12 cellular contexts compared by ENCODE assay signal in the genomic region with DNA sequence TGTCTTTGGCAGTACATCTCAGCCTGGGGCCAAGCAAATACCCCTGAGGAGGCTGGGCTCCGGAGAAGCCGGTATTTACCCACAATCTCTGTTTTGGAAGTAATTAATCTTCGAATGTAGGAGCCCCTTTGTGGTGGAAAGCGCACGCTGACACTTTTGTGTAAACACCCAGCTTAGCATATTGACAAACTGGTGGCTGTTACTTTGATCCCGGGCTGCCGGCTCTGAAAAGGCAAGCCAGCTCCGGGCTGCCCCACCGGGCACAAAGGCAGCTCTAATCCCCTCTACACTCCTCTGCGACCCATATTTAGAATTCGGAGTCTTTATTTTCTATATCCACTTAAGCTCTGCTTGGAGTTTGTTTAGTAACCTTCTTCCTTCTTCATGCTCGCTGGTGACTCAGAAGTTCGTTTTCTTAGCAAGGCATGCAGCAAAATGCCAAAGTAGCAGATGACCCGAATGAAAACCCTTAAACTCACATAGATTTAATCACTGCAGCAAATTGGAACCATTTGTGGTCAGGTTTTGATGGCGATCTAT.
A peak's percentile ranks its signal among the peaks of the same experiment; 100 is the strongest.
DNase-seq lines count a peak whose midpoint lies in the region; ATAC-seq and TF ChIP-seq lines count a peak whose summit lies in the region.
"Had no signal": no experiment of that assay in that cellular context is flagged by ENCODE, and none has a peak within 500 bp of the region (broad histone marks: within the 10 kb centered on the region; RNA-seq: fewer than 3 reads in every experiment).

No MANE protein-coding gene starts in this region.

- peak overlapping the region; percentile 43; the same call in 1 of the 2 replicates for H2AFZ ChIP-seq in GM23338

- no peak overlapping the region for H3K4me3 Mint-ChIP-seq in GM23338
- H3K4me3 Mint-ChIP-seq in endothelial cell (ENCODE audit: unreplicated experiment), result no peak overlapping the region
- H3K4me3 Mint-ChIP-seq: activated CD4-positive, alpha-beta memory T cell treated with anti-CD3 and anti-CD28 coated beads for 36 hours had no signal

- no peaks in the 10 kb centered on the region for H3K36me3 ChIP-seq in GM23338 (ENCODE audit: insufficient read depth)
- H3K36me3 ChIP-seq in stomach, result no peaks in the 10 kb centered on the region
- H3K36me3 ChIP-seq: suprapubic skin had no signal

- H3K4me1 Mint-ChIP-seq in GM23338 (peaks cover 10% of the 10 kb centered on the region; the same call in 2 of the 3 replicates), endothelial cell (ENCODE audit: unreplicated experiment) (no peaks in the 10 kb centered on the region)

- H3K4me1 ChIP-seq in GM23338 (ENCODE audit: insufficient read depth) (no peaks in the 10 kb centered on the region), stomach (peaks cover 3 to 20% (median 12%) of the 10 kb centered on the region in 4 donors)

- H3K4me3 ChIP-seq in GM23338, result no peak overlapping the region
- H3K4me3 ChIP-seq in fibroblast of villous mesenchyme (ENCODE audit: low read depth, low read length), result no peak overlapping the region
- H3K4me3 ChIP-seq in stomach, result no peak overlapping the region
- H3K4me3 ChIP-seq: suprapubic skin had no signal

- ATAC-seq in GM23338, result peak; percentile 82
- ATAC-seq in SK-N-SH treated with all-trans-retinoic acid at 6 μM for 48 hours, result peak; percentile 81

- H3K27me3 Mint-ChIP-seq in GM23338 (ENCODE audit: insufficient read depth, low read depth, poor library complexity), result peaks cover 16% of the 10 kb centered on the region
- no peaks in the 10 kb centered on the region for H3K27me3 Mint-ChIP-seq in endothelial cell (ENCODE audit: unreplicated experiment)

- H3K27ac Mint-ChIP-seq in GM23338, result no peak overlapping the region
- no peak overlapping the region for H3K27ac Mint-ChIP-seq in endothelial cell (ENCODE audit: unreplicated experiment)
- H3K27ac Mint-ChIP-seq: activated CD4-positive, alpha-beta memory T cell treated with anti-CD3 and anti-CD28 coated beads for 36 hours had no signal

- H3K27me3 ChIP-seq in GM23338 (ENCODE audit: insufficient read depth), result no peaks in the 10 kb centered on the region
- peaks cover 0 to 19% (median 0%) of the 10 kb centered on the region in 3 donors for H3K27me3 ChIP-seq in stomach
- H3K27me3 ChIP-seq: suprapubic skin had no signal

- no peak for TF ChIP-seq POLR2A in stomach (IDR thresholded peaks at IDR 0.05)

- no peaks in the 10 kb centered on the region; the same call in 2 of the 3 replicates for H3K36me3 Mint-ChIP-seq in GM23338 (ENCODE audit: low read depth)
- no peaks in the 10 kb centered on the region for H3K36me3 Mint-ChIP-seq in endothelial cell (ENCODE audit: low read depth, unreplicated experiment)
- H3K36me3 Mint-ChIP-seq: activated CD4-positive, alpha-beta memory T cell treated with anti-CD3 and anti-CD28 coated beads for 36 hours had no signal

- H3K27ac ChIP-seq in GM23338 (ENCODE audit: low read depth) (no peak overlapping the region), stomach (peak overlapping the region; percentile 26 to 48 (median 28))

- H4K20me1 ChIP-seq in GM23338 (replicated peaks; ENCODE audit: insufficient read depth), result no peaks in the 10 kb centered on the region

- WGBS in stomach, 5 donors, result 3 to 8% (median 6%) methylated on average over 14 to 15 of the region's 15 CpGs

- peaks cover 0 to 15% (median 12%) of the 10 kb centered on the region in 4 donors for H3K9me3 ChIP-seq in stomach
- H3K9me3 ChIP-seq: suprapubic skin had no signal

- DNase-seq in GM23338 (ENCODE audit: low spot score) (no peak), fibroblast of villous mesenchyme (ENCODE audit: low read depth) (peak; percentile 77), stomach (no peak), globus pallidus (ENCODE audit: low spot score) (no peak), endothelial cell (ENCODE audit: low spot score) (no peak), NCI-H526 treated with DMSO at 0.1 percent for 48 hours (lab: John Stamatoyannopoulos, UW) (no peak)
- DNase-seq in stimulated activated naive CD4-positive, alpha-beta T cell (lab: John Stamatoyannopoulos, UW), result no peak
- DNase-seq: activated CD4-positive, alpha-beta memory T cell treated with anti-CD3 and anti-CD28 coated beads for 36 hours; NCI-H774; stimulated activated CD4-positive, alpha-beta T cell treated with anti-CD3 and anti-CD28 coated beads, Interleukin-2, amount 100 ng/mL, for 48 hours had no signal

- no peak for TF ChIP-seq EP300 in stomach (IDR thresholded peaks at IDR 0.05)

- H3K79me2 ChIP-seq in GM23338 (replicated peaks; ENCODE audit: insufficient read depth), result no peaks in the 10 kb centered on the region

- no peak for TF ChIP-seq CTCF in GM23338 (conservative IDR thresholded peaks at IDR 0.05; ENCODE audit: low read depth in 2 of 2)
- TF ChIP-seq CTCF in fibroblast of villous mesenchyme (IDR thresholded peaks at IDR 0.05; ENCODE audit: insufficient read depth, low read depth, low read length), result no peak
- TF ChIP-seq CTCF in stomach (IDR thresholded peaks at IDR 0.05), result no peak
- no peak for TF ChIP-seq CTCF in endothelial cell (IDR thresholded peaks at IDR 0.05; ENCODE audit: unreplicated experiment)

- H3K4me2 ChIP-seq in GM23338, result no peak overlapping the region

- H3K9me2 ChIP-seq in GM23338 (ENCODE audit: insufficient read depth), result no peaks in the 10 kb centered on the region

- no peaks in the 10 kb centered on the region for H3F3A ChIP-seq in GM23338 (replicated peaks; ENCODE audit: low read depth)

- intact Hi-C loops in stomach (cut with DNase I; ENCODE audit: low total_unique reads), result no loop called here

- H3K9me3 Mint-ChIP-seq in GM23338, result peaks cover 14% of the 10 kb centered on the region; the same call in 2 of the 3 replicates
- H3K9me3 Mint-ChIP-seq in endothelial cell (ENCODE audit: unreplicated experiment), result no peaks in the 10 kb centered on the region

TF ChIP-seq in GM23338, 12 proteins besides CTCF, POLR2A, EP300 and RAD21:
- TF ChIP-seq ZNF331 (CRISPR knock-in tag; IDR thresholded peaks at IDR 0.05; ENCODE audit: low read depth) (no peak), EZH2 (IDR thresholded peaks at IDR 0.05; ENCODE audit: low read depth, unreplicated experiment) (no peak), ZNF114 (CRISPR knock-in tag; IDR thresholded peaks at IDR 0.05) (no peak)

TF ChIP-seq in SK-N-SH treated with all-trans-retinoic acid at 6 μM for 48 hours, 23 proteins besides CTCF, POLR2A, EP300 and RAD21:
- TF ChIP-seq TCF4 (CRISPR knock-in tag; IDR thresholded peaks at IDR 0.05; ENCODE audit: borderline replicate concordance) (no peak; the same call in 1 of the 2 replicates), ZNF565 (CRISPR knock-in tag; conservative IDR thresholded peaks at IDR 0.05; ENCODE audit: low read depth) (no peak), RARB (CRISPR knock-in tag; IDR thresholded peaks at IDR 0.05) (no peak), ZFP3 (CRISPR knock-in tag; IDR thresholded peaks at IDR 0.05) (peak; percentile 55; the same call in 1 of the 2 replicates), CSDC2 (CRISPR knock-in tag; IDR thresholded peaks at IDR 0.05) (no peak), ZFP30 (CRISPR knock-in tag; IDR thresholded peaks at IDR 0.05) (no peak)
